Comparison of ENCODE assay signal across 1 cellular context in the genomic region with DNA sequence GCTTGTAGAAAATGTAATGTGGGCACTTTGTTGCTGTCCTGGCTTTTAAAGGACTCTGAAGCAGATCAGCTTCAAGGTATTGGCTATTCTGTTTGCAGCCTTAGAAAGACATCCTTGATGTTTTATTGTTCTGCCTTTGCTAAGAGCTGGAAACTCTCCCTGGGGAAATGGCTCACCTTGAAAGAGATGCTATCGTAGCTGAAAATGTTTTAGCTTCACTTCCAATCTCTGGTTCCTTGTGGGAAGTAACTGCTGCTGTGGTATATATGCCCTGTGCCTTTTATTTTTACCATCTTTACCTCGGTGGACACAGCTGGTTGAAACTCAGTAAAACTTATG.
TF ChIP-seq lines count a peak whose summit lies in the region.

No MANE protein-coding gene starts in this region.

TF ChIP-seq in GM23338, 12 proteins besides CTCF, POLR2A, EP300 and RAD21:
- TF ChIP-seq, protein P1, sequence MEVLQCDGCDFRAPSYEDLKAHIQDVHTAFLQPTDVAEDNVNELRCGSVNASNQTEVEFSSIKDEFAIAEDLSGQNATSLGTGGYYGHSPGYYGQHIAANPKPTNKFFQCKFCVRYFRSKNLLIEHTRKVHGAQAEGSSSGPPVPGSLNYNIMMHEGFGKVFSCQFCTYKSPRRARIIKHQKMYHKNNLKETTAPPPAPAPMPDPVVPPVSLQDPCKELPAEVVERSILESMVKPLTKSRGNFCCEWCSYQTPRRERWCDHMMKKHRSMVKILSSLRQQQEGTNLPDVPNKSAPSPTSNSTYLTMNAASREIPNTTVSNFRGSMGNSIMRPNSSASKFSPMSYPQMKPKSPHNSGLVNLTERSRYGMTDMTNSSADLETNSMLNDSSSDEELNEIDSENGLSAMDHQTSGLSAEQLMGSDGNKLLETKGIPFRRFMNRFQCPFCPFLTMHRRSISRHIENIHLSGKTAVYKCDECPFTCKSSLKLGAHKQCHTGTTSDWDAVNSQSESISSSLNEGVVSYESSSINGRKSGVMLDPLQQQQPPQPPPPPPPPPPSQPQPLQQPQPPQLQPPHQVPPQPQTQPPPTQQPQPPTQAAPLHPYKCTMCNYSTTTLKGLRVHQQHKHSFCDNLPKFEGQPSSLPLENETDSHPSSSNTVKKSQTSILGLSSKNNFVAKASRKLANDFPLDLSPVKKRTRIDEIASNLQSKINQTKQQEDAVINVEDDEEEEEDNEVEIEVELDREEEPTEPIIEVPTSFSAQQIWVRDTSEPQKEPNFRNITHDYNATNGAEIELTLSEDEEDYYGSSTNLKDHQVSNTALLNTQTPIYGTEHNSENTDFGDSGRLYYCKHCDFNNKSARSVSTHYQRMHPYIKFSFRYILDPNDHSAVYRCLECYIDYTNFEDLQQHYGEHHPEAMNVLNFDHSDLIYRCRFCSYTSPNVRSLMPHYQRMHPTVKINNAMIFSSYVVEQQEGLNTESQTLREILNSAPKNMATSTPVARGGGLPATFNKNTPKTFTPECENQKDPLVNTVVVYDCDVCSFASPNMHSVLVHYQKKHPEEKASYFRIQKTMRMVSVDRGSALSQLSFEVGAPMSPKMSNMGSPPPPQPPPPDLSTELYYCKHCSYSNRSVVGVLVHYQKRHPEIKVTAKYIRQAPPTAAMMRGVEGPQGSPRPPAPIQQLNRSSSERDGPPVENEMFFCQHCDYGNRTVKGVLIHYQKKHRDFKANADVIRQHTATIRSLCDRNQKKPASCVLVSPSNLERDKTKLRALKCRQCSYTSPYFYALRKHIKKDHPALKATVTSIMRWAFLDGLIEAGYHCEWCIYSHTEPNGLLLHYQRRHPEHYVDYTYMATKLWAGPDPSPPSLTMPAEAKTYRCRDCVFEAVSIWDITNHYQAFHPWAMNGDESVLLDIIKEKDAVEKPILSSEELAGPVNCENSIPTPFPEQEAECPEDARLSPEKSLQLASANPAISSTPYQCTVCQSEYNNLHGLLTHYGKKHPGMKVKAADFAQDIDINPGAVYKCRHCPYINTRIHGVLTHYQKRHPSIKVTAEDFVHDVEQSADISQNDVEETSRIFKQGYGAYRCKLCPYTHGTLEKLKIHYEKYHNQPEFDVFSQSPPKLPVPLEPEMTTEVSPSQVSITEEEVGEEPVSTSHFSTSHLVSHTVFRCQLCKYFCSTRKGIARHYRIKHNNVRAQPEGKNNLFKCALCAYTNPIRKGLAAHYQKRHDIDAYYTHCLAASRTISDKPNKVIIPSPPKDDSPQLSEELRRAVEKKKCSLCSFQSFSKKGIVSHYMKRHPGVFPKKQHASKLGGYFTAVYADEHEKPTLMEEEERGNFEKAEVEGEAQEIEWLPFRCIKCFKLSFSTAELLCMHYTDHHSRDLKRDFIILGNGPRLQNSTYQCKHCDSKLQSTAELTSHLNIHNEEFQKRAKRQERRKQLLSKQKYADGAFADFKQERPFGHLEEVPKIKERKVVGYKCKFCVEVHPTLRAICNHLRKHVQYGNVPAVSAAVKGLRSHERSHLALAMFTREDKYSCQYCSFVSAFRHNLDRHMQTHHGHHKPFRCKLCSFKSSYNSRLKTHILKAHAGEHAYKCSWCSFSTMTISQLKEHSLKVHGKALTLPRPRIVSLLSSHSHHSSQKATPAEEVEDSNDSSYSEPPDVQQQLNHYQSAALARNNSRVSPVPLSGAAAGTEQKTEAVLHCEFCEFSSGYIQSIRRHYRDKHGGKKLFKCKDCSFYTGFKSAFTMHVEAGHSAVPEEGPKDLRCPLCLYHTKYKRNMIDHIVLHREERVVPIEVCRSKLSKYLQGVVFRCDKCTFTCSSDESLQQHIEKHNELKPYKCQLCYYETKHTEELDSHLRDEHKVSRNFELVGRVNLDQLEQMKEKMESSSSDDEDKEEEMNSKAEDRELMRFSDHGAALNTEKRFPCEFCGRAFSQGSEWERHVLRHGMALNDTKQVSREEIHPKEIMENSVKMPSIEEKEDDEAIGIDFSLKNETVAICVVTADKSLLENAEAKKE (CRISPR knock-in tag; IDR thresholded peaks at IDR 0.05): no peak
- TF ChIP-seq EZH2phosphoT487 (IDR thresholded peaks at IDR 0.05; ENCODE audit: unreplicated experiment): no peak
